ENCODE assay signal across 17 cellular contexts in genomic region chr10:56624082-56624481, GRCh38.
DNase-seq lines count a peak whose midpoint lies in the region; ATAC-seq and TF ChIP-seq lines count a peak whose summit lies in the region.
"Had no signal": no experiment of that assay in that cellular context is flagged by ENCODE, and none has a peak within 500 bp of the region (broad histone marks: within the 10 kb centered on the region; RNA-seq: fewer than 3 reads in every experiment).

No MANE protein-coding gene starts in this region.

- H3K9me3 Mint-ChIP-seq in CD4-positive, alpha-beta T cell: peaks cover 3% of the 10 kb centered on the region
- H3K9me3 Mint-ChIP-seq: dendritic cell treated with granulocyte-macrophage colony-stimulating factor and Interleukin-4, amounts not matched to agents 40 ng/mL and 50 ng/mL, for 4 days had no signal

- H3K27me3 Mint-ChIP-seq in CD4-positive, alpha-beta T cell: no peaks in the 10 kb centered on the region
- H3K27me3 Mint-ChIP-seq: activated CD4-positive, alpha-beta T cell treated with anti-CD3 and anti-CD28 coated beads for 36 hours; CD4-positive, CD25-positive, alpha-beta regulatory T cell; dendritic cell treated with granulocyte-macrophage colony-stimulating factor and Interleukin-4, amounts not matched to agents 40 ng/mL and 50 ng/mL, for 4 days had no signal

- DNase-seq in OCI-LY7 (ENCODE audit: low spot score) (peak; percentile 72), mammary epithelial cell (no peak)
- DNase-seq in stimulated activated CD4-positive, alpha-beta T cell treated with anti-CD3 and anti-CD28 coated beads, Interleukin-12 subunit alpha, Interleukin-12 subunit beta, amount 100 ng/mL, for 4 hours: no peak
- no peak for DNase-seq in CD4-positive, alpha-beta T cell
- DNase-seq in activated CD4-positive, CD25-positive, alpha-beta regulatory T cell treated with anti-CD3 and anti-CD28 coated beads, Interleukin-2, amount 50 U/mL, for 72 hours: no peak
- DNase-seq: activated CD4-positive, alpha-beta T cell treated with anti-CD3 and anti-CD28 coated beads for 36 hours; activated T-cell treated with anti-CD3 and anti-CD28 coated beads, Interleukin-2, amount 50 U/mL, for 4 hours; anterior cingulate cortex; CD4-positive, CD25-positive, alpha-beta regulatory T cell; GF-D8; mesendoderm; T-helper 1 cell; tibial artery had no signal

- H3K79me2 ChIP-seq in OCI-LY7 (ENCODE audit: insufficient read depth, low read depth, low read length) (no peaks in the 10 kb centered on the region), mammary epithelial cell (ENCODE audit: insufficient read depth, low read length) (no peaks in the 10 kb centered on the region)

- CTCF ChIA-PET in OCI-LY7 (lab: Charles Lee; ENCODE audit: unreplicated experiment): no interaction called here
- CTCF ChIA-PET in CD4-positive, alpha-beta T cell (lab: Charles Lee): no interaction called here
- CTCF ChIA-PET in mammary epithelial cell (lab: Charles Lee; ENCODE audit: low non-redundant PET): no interaction called here

- H3K36me3 ChIP-seq in OCI-LY7 (ENCODE audit: insufficient read depth, low read length) (peaks cover 5% of the 10 kb centered on the region; the same call in 1 of the 2 replicates), mammary epithelial cell (ENCODE audit: insufficient read depth, low read length) (no peaks in the 10 kb centered on the region)
- H3K36me3 ChIP-seq: tibial artery had no signal

- no peak overlapping the region for H3K4me3 Mint-ChIP-seq in CD4-positive, alpha-beta T cell
- H3K4me3 Mint-ChIP-seq: activated CD4-positive, alpha-beta T cell treated with anti-CD3 and anti-CD28 coated beads for 36 hours; activated T-cell treated with anti-CD3 and anti-CD28 coated beads, Interleukin-2, amount 50 U/mL, for 4 hours; CD4-positive, CD25-positive, alpha-beta regulatory T cell; dendritic cell treated with granulocyte-macrophage colony-stimulating factor and Interleukin-4, amounts not matched to agents 40 ng/mL and 50 ng/mL, for 4 days had no signal

- TF ChIP-seq CTCF in OCI-LY7 (conservative IDR thresholded peaks at IDR 0.05; ENCODE audit: low read length) (0 out of 2 replicates have a peak, but pooled peaks have one; percentile 11), mammary epithelial cell (conservative IDR thresholded peaks at IDR 0.05 in 1 of 2, IDR thresholded peaks at IDR 0.05 in 1 of 2; ENCODE audit: extremely low read depth in 1 of 2, insufficient read depth in 1 of 2, low read depth in 1 of 2, low read length in 2 of 2) (no peak)
- TF ChIP-seq CTCF in CD4-positive, alpha-beta T cell (IDR thresholded peaks at IDR 0.05): no peak

- H3K4me1 Mint-ChIP-seq in CD4-positive, alpha-beta T cell (ENCODE audit: low read depth): no peaks in the 10 kb centered on the region
- H3K4me1 Mint-ChIP-seq: activated CD4-positive, alpha-beta T cell treated with anti-CD3 and anti-CD28 coated beads for 36 hours had no signal

- BruUV-seq in OCI-LY7 (replicated peaks; lab: Mats Ljungman, UMichigan) (no TSS peak), mammary epithelial cell (replicated peaks; lab: Mats Ljungman, UMichigan) (no TSS peak)

- in situ Hi-C loops in mammary epithelial cell (cut with MboI; ENCODE audit: low sequenced_read_pairs in 2 of 2): no loop called here

- H3K4me1 ChIP-seq in OCI-LY7 (ENCODE audit: insufficient read depth, low read length, poor library complexity, severe bottlenecking) (peaks cover 45% of the 10 kb centered on the region), mammary epithelial cell (ENCODE audit: insufficient read depth, low read length) (no peaks in the 10 kb centered on the region)
- H3K4me1 ChIP-seq: tibial artery had no signal

- POLR2A ChIA-PET in OCI-LY7 (lab: Charles Lee): interaction anchor here (0.7 to 1.8 kb wide), 4 partner anchors 9 to 37 kb away, joined by 3 to 7 read pairs (median 4); no protein-coding TSS in a partner anchor
- POLR2A ChIA-PET in CD4-positive, alpha-beta T cell (lab: Charles Lee): no interaction called here

- H3K9me2 ChIP-seq in OCI-LY7 (ENCODE audit: insufficient read depth, low read length): no peaks in the 10 kb centered on the region

- H3K4me3 ChIP-seq in OCI-LY7 (ENCODE audit: low read depth, low read length, poor library complexity, severe bottlenecking): no peak overlapping the region
- H3K4me3 ChIP-seq in mammary epithelial cell (replicated peaks in 1 of 3; ENCODE audit: insufficient read depth in 1 of 3, low read depth in 2 of 3, low read length in 3 of 3): no peak overlapping the region
- H3K4me3 ChIP-seq: tibial artery had no signal

- peak overlapping the region; percentile 43 for H3K4me2 ChIP-seq in OCI-LY7 (ENCODE audit: low read length)
- H3K4me2 ChIP-seq in mammary epithelial cell (ENCODE audit: insufficient read depth, low read depth, low read length): no peak overlapping the region

- intact Hi-C loops in OCI-LY7 (cut with micrococcal nuclease; ENCODE audit: unreplicated experiment): no loop called here
- intact Hi-C loops in CD4-positive, alpha-beta T cell (cut with DNase I, micrococcal nuclease): no loop called here
- intact Hi-C loops in mammary epithelial cell (cut with micrococcal nuclease): no loop called here

- no peak overlapping the region for H3K9ac ChIP-seq in mammary epithelial cell (ENCODE audit: insufficient read depth, low read length)

- H4K20me1 ChIP-seq in OCI-LY7 (ENCODE audit: insufficient read depth, low read length) (no peaks in the 10 kb centered on the region), mammary epithelial cell (ENCODE audit: insufficient read depth, low read length) (no peaks in the 10 kb centered on the region)

- dilution Hi-C loops in mammary epithelial cell (cut with HindIII; ENCODE audit: low sequenced_read_pairs): no loop called here

- no peak overlapping the region for H3K27ac Mint-ChIP-seq in CD4-positive, alpha-beta T cell
- H3K27ac Mint-ChIP-seq: activated CD4-positive, alpha-beta T cell treated with anti-CD3 and anti-CD28 coated beads for 36 hours; CD4-positive, CD25-positive, alpha-beta regulatory T cell; dendritic cell treated with granulocyte-macrophage colony-stimulating factor and Interleukin-4, amounts not matched to agents 40 ng/mL and 50 ng/mL, for 4 days had no signal

- H3K9me3 ChIP-seq in OCI-LY7 (ENCODE audit: low read length) (no peaks in the 10 kb centered on the region), mammary epithelial cell (replicated peaks; ENCODE audit: insufficient read depth, low read length) (no peaks in the 10 kb centered on the region)
- H3K9me3 ChIP-seq in CD4-positive, alpha-beta T cell (ENCODE audit: control insufficient read depth, low read length): no peaks in the 10 kb centered on the region
- H3K9me3 ChIP-seq: tibial artery had no signal

- peak; percentile 62 for ATAC-seq in GM19043 (IDR thresholded peaks at IDR 0.05; ENCODE audit: low read depth, unreplicated experiment)
- ATAC-seq in GM21619 (IDR thresholded peaks at IDR 0.05; ENCODE audit: unreplicated experiment): peak; percentile 56
- peak; percentile 62 for ATAC-seq in HG03097 (IDR thresholded peaks at IDR 0.05; ENCODE audit: low FRiP score, unreplicated experiment)
- no peak for ATAC-seq in CD4-positive, alpha-beta T cell (ENCODE audit: poor library complexity)
- ATAC-seq: activated CD4-positive, alpha-beta T cell treated with anti-CD3 and anti-CD28 coated beads for 36 hours; activated T-cell treated with anti-CD3 and anti-CD28 coated beads, Interleukin-2, amount 50 U/mL, for 4 hours had no signal

- H2AFZ ChIP-seq in OCI-LY7 (ENCODE audit: low read length) (peak overlapping the region; percentile 83; the same call in 1 of the 2 replicates), mammary epithelial cell (ENCODE audit: low read depth, low read length) (no peak overlapping the region)

- H3K27ac ChIP-seq in OCI-LY7 (ENCODE audit: low read depth, low read length, poor library complexity, severe bottlenecking) (peak overlapping the region; percentile 54), mammary epithelial cell (ENCODE audit: insufficient read depth, low read depth, low read length) (no peak overlapping the region)
- H3K27ac ChIP-seq in CD4-positive, alpha-beta T cell (ENCODE audit: low read depth, low read length): no peak overlapping the region
- H3K27ac ChIP-seq: tibial artery had no signal

- H3K36me3 Mint-ChIP-seq in CD4-positive, alpha-beta T cell (ENCODE audit: low read depth): no peaks in the 10 kb centered on the region
- H3K36me3 Mint-ChIP-seq: CD4-positive, CD25-positive, alpha-beta regulatory T cell had no signal

- no peaks in the 10 kb centered on the region for H3K27me3 ChIP-seq in CD4-positive, alpha-beta T cell (ENCODE audit: control insufficient read depth, insufficient read depth, low read length)
- H3K27me3 ChIP-seq in mammary epithelial cell (ENCODE audit: insufficient read depth, low read length): no peaks in the 10 kb centered on the region
- H3K27me3 ChIP-seq: tibial artery had no signal
